ENCODE assay signal across 1 cellular context in the genomic region with DNA sequence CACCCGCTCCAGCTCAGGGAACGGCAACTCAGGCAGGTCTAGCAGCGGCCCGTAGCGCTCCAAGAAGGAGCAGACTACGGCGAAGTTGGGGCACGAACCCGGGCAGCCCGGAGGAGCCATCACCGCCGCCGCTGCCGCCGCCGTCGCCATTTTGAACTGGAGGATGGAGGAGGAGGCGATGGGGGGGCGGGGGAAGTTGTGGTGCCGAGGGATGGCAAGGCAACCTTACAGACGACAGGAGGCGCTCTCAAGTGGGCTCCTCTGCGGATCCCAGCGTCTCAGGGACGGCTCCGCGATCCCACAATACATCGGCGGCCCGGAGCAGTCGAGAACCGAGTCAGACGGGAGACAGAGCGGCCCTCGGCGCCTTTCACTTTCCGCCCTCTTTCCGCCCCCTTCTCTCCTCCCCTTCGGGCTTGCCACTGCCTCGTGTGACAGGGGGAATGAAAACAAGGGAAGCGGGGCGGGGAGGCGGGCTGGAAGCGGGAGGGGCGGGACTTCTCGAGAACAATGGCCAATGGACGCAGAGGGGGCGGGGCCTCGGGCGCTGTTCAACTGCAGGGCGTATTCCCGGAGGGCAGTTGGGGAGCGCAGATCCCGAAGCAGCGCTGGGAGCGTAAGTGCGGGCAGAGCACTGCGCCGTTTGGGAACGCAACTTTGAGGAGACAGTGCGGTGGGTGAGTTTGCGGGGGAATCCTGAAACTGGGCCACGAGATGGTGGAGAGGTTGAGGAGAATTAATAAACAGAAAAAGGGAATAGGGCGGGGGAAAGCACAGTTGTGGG.
A peak's percentile ranks its signal among the peaks of the same experiment; 100 is the strongest.
TF ChIP-seq lines count a peak whose summit lies in the region.

Gene AAMDC (plus strand): TSS at position 580 of the 784 bp plus-strand sequence. CDS start 21,353 bp downstream, outside the sequence.
A gene with protein sequence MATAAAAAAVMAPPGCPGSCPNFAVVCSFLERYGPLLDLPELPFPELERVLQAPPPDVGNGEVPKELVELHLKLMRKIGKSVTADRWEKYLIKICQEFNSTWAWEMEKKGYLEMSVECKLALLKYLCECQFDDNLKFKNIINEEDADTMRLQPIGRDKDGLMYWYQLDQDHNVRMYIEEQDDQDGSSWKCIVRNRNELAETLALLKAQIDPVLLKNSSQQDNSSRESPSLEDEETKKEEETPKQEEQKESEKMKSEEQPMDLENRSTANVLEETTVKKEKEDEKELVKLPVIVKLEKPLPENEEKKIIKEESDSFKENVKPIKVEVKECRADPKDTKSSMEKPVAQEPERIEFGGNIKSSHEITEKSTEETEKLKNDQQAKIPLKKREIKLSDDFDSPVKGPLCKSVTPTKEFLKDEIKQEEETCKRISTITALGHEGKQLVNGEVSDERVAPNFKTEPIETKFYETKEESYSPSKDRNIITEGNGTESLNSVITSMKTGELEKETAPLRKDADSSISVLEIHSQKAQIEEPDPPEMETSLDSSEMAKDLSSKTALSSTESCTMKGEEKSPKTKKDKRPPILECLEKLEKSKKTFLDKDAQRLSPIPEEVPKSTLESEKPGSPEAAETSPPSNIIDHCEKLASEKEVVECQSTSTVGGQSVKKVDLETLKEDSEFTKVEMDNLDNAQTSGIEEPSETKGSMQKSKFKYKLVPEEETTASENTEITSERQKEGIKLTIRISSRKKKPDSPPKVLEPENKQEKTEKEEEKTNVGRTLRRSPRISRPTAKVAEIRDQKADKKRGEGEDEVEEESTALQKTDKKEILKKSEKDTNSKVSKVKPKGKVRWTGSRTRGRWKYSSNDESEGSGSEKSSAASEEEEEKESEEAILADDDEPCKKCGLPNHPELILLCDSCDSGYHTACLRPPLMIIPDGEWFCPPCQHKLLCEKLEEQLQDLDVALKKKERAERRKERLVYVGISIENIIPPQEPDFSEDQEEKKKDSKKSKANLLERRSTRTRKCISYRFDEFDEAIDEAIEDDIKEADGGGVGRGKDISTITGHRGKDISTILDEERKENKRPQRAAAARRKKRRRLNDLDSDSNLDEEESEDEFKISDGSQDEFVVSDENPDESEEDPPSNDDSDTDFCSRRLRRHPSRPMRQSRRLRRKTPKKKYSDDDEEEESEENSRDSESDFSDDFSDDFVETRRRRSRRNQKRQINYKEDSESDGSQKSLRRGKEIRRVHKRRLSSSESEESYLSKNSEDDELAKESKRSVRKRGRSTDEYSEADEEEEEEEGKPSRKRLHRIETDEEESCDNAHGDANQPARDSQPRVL (N-terminal part only) (minus strand): TSS at position 158 of the 784 bp plus-strand sequence. CDS start 8 bp downstream, at position 150.

TF ChIP-seq in GM12878, 131 proteins besides CTCF, POLR2A, EP300 and RAD21 (continued from another document and continues in another):
- peak; percentile 90 for TF ChIP-seq SKIL (IDR thresholded peaks at IDR 0.05; ENCODE audit: low read depth, poor library complexity, severe bottlenecking)
- TF ChIP-seq CEBPZ (IDR thresholded peaks at IDR 0.05; ENCODE audit: low read depth, low read length) = no peak
- no peak for TF ChIP-seq HDAC6 (IDR thresholded peaks at IDR 0.05; ENCODE audit: unreplicated experiment)
- no peak for TF ChIP-seq PAX8 (IDR thresholded peaks at IDR 0.05)
- TF ChIP-seq NFXL1 (IDR thresholded peaks at IDR 0.05; ENCODE audit: borderline replicate concordance) = no peak
- peak; percentile 80 to 82 for TF ChIP-seq BHLHE40 (IDR thresholded peaks at IDR 0.05; ENCODE audit: borderline replicate concordance in 1 of 2, low read depth in 2 of 2, low read length in 1 of 2)
- no peak for TF ChIP-seq ZNF274 (IDR thresholded peaks at IDR 0.05; ENCODE audit: insufficient read depth, insufficient read length)
- no peak for TF ChIP-seq CEBPB (IDR thresholded peaks at IDR 0.05; ENCODE audit: borderline replicate concordance in 1 of 2, low read depth in 2 of 2, low read length in 2 of 2)
- no peak for TF ChIP-seq E4F1 (IDR thresholded peaks at IDR 0.05; ENCODE audit: borderline replicate concordance, partially characterized antibody)
- peak; percentile 86; the same call in 1 of the 2 replicates for TF ChIP-seq RELB (IDR thresholded peaks at IDR 0.05; ENCODE audit: low read depth)
- no peak for TF ChIP-seq ATF2 (IDR thresholded peaks at IDR 0.05; ENCODE audit: low read length)
- no peak for TF ChIP-seq ZSCAN29 (IDR thresholded peaks at IDR 0.05)
- no peak for TF ChIP-seq JUNB (IDR thresholded peaks at IDR 0.05)
- no peak for TF ChIP-seq BRCA1 (IDR thresholded peaks at IDR 0.05; ENCODE audit: low read depth, low read length)
- TF ChIP-seq ATF3 (IDR thresholded peaks at IDR 0.05; ENCODE audit: borderline replicate concordance, extremely low read depth, low read depth, low read length) = no peak
- TF ChIP-seq NKRF (conservative IDR thresholded peaks at IDR 0.05) = peak; percentile 69
- TF ChIP-seq WRNIP1 (IDR thresholded peaks at IDR 0.05; ENCODE audit: borderline replicate concordance, low read depth, low read length) = no peak
- TF ChIP-seq GATAD2B (conservative IDR thresholded peaks at IDR 0.05; ENCODE audit: low read depth) = no peak
- peak; percentile 93 for TF ChIP-seq FOXK2 (IDR thresholded peaks at IDR 0.05)
- TF ChIP-seq ZBTB11 (CRISPR knock-in tag; IDR thresholded peaks at IDR 0.05) = no peak
- TF ChIP-seq RBBP5 (conservative IDR thresholded peaks at IDR 0.05) = no peak
- 0 out of 2 replicates have a peak, but pooled peaks have one; percentile 10 for TF ChIP-seq E2F4 (IDR thresholded peaks at IDR 0.05; ENCODE audit: low read depth, low read length)
